In the genomic region with DNA sequence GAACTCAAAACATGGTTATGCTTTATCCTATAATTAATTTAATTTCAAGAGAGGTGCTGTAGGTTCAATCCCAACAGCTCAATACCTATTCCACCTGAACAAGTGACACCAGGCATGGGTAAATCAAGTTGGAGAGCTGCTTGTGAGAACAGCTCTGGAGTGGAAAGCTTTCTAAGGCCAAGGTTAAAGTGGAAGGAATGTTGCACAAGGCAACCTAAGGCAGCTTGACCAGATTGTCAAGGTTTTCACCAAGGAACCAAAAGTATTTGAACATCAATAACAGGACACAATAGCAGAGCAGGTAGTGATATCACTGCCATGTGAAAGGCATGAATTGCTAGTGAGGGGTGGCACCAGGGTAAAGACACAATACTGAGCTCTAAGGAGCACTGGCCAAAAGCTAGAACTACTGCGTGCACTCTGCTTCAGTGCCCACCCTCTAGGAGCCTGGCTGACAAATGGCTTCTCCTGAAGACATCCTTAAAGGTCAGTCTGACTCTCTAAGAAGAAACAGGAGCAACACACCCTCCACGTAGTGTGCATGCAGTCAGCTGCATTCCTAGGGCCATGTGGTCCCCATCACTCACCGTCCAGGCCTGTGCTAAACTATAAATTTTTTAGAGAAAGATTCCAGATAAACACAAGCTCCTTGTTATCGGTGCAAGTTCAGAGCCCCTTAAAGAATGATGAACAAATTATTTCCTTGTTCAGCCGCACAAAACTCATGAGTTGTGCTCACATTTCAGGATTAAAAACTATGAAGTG, we compare ENCODE assay signal across 22 cellular contexts.
"Had no signal": no experiment of that assay in that cellular context is flagged by ENCODE, and none has a peak within 500 bp of the region (broad histone marks: within the 10 kb centered on the region; RNA-seq: fewer than 3 reads in every experiment).

No MANE protein-coding gene starts in this region.

- H3K27ac ChIP-seq: coronary artery, gastroesophageal sphincter, neutrophil, right atrium auricular region, sigmoid colon, skin epidermis, upper lobe of left lung, uterus had no signal

- H3K27me3 ChIP-seq: gastroesophageal sphincter, neutrophil, right atrium auricular region, sigmoid colon, upper lobe of left lung, uterus had no signal

- H3K4me3 ChIP-seq: coronary artery, gastroesophageal sphincter, lung, right atrium auricular region, sigmoid colon, skin epidermis, upper lobe of left lung, uterus had no signal

- H3K36me3 ChIP-seq: gastroesophageal sphincter, neutrophil, right atrium auricular region, sigmoid colon, upper lobe of left lung, uterus had no signal

- H3K4me1 ChIP-seq: right atrium auricular region, upper lobe of left lung, uterus had no signal

- H3K9me3 ChIP-seq: gastroesophageal sphincter, neutrophil, right atrium auricular region, sigmoid colon, upper lobe of left lung, uterus had no signal

- DNase-seq: effector CD4-positive, alpha-beta T cell; endodermal cell; erythroblast; kidney; left cardiac atrium; left ventricle myocardium superior; mesendoderm; naive thymus-derived CD8-positive, alpha-beta T cell; sigmoid colon; stimulated activated CD4-positive, alpha-beta T cell treated with anti-CD3 and anti-CD28 coated beads, Interleukin-2, amount 100 ng/mL, for 24 hours; stimulated activated CD4-positive, alpha-beta T cell treated with anti-CD3 and anti-CD28 coated beads, Interleukin-4, amount 100 ng/mL, for 4 hours; stimulated activated naive B cell treated with anti-CD40 and anti-IgM and Interleukin-4, amounts not matched to agents 10 μg/mL and 1 μg/mL and 100 μg/mL, for 72 hours; stimulated activated naive CD8-positive, alpha-beta T cell treated with anti-CD3 and anti-CD28 coated beads, Interleukin-15, amount 100 ng/mL, for 72 hours; substantia nigra; upper lobe of left lung; uterus had no signal
